In genomic region chr15:73051402-73051810, GRCh38 we compare ENCODE assay signal across 8 cellular contexts. TPM values are rescaled to one million over a fixed set of nuclear protein-coding genes. Genes with fewer than 3 reads are reported as not detected.
DNase-seq lines count a peak whose midpoint lies in the region; ATAC-seq, FAIRE-seq and TF ChIP-seq lines count a peak whose summit lies in the region.

No MANE protein-coding gene starts in this region.

- TF ChIP-seq POLR2A in endothelial cell of umbilical vein (IDR thresholded peaks at IDR 0.05; ENCODE audit: low read depth, low read length) = no peak

- dilution Hi-C loops in endothelial cell of umbilical vein (cut with MboI; ENCODE audit: extremely low pct_ligation_motif_present, low sequenced_read_pairs) = no loop called here

- H3K4me2 ChIP-seq in endothelial cell of umbilical vein (ENCODE audit: insufficient read depth, low read length) = peak overlapping the region; percentile 76

- peaks cover 6% of the 10 kb centered on the region for H3K4me1 Mint-ChIP-seq in activated CD4-positive, alpha-beta T cell treated with anti-CD3 and anti-CD28 coated beads for 36 hours
- H3K4me1 Mint-ChIP-seq in naive B cell = peaks cover 6 to 10% (median 7%) of the 10 kb centered on the region in 3 donors

- H3K27ac Mint-ChIP-seq in activated CD4-positive, alpha-beta T cell treated with anti-CD3 and anti-CD28 coated beads for 36 hours = peak overlapping the region; percentile 53
- H3K27ac Mint-ChIP-seq in naive B cell = peak overlapping the region in 1 of 6 donors; percentile 23

- H3K4me1 ChIP-seq in endothelial cell of umbilical vein (ENCODE audit: control insufficient read depth, extremely low read depth, insufficient read depth, low read length) = peaks cover 8% of the 10 kb centered on the region

- no peak overlapping the region for H3K9ac ChIP-seq in endothelial cell of umbilical vein (replicated peaks; ENCODE audit: extremely low read depth, insufficient read depth, low read length)

- no peak for ATAC-seq in activated CD4-positive, alpha-beta T cell treated with anti-CD3 and anti-CD28 coated beads for 36 hours
- ATAC-seq in naive B cell (ENCODE audit: low read depth in 2 of 2) (no peak), HG03342 (IDR thresholded peaks at IDR 0.05; ENCODE audit: unreplicated experiment) (no peak)

- POLR2A ChIA-PET in activated CD4-positive, alpha-beta T cell treated with anti-CD3 and anti-CD28 coated beads for 36 hours (lab: Charles Lee) = no interaction called here
- POLR2A ChIA-PET in RWPE1 (lab: Yijun Ruan, JAX; ENCODE audit: low non-redundant PET) (interaction anchor here (0.8 kb wide), 1 partner anchor 185 kb away, joined by 5 read pairs; no protein-coding TSS in a partner anchor), endothelial cell of umbilical vein (lab: Charles Lee) (no interaction called here)

- H3K27ac ChIP-seq in RWPE1 (peak overlapping the region; percentile 78), endothelial cell of umbilical vein (ENCODE audit: insufficient read depth, low read depth, low read length) (no peak overlapping the region)

- no peaks in the 10 kb centered on the region for H3K9me3 Mint-ChIP-seq in activated CD4-positive, alpha-beta T cell treated with anti-CD3 and anti-CD28 coated beads for 36 hours (ENCODE audit: low read depth)
- H3K9me3 Mint-ChIP-seq in naive B cell = peaks cover 0 to 2% (median 0%) of the 10 kb centered on the region in 7 donors

- H3K36me3 ChIP-seq in endothelial cell of umbilical vein (ENCODE audit: control insufficient read depth in 2 of 2, extremely low read depth in 1 of 2, insufficient read depth in 2 of 2, low read length in 2 of 2) = no peaks in the 10 kb centered on the region

- H3K9me1 ChIP-seq in endothelial cell of umbilical vein (replicated peaks; ENCODE audit: control insufficient read depth, extremely low read depth, insufficient read depth, low read length) = no peaks in the 10 kb centered on the region

- peak overlapping the region; percentile 29 to 48 (median 36) for H3K4me3 ChIP-seq in endothelial cell of umbilical vein (replicated peaks in 1 of 3; ENCODE audit: insufficient read depth in 1 of 3, low read depth in 1 of 3, low read length in 3 of 3)

- CTCF ChIA-PET in activated CD4-positive, alpha-beta T cell treated with anti-CD3 and anti-CD28 coated beads for 36 hours (lab: Charles Lee) = interaction anchor here (1.5 kb wide), 1 partner anchor 13 kb away, joined by 6 read pairs; no protein-coding TSS in a partner anchor
- CTCF ChIA-PET in RWPE1 (lab: Yijun Ruan, JAX) (no interaction called here), endothelial cell of umbilical vein (lab: Charles Lee) (no interaction called here)

- H3K36me3 Mint-ChIP-seq in activated CD4-positive, alpha-beta T cell treated with anti-CD3 and anti-CD28 coated beads for 36 hours (ENCODE audit: low read depth) = no peaks in the 10 kb centered on the region
- no peaks in the 10 kb centered on the region for H3K36me3 Mint-ChIP-seq in naive B cell

- H2AFZ ChIP-seq in endothelial cell of umbilical vein (ENCODE audit: low read depth, low read length) = peak overlapping the region; percentile 82

- TF ChIP-seq CTCF in RWPE1 (conservative IDR thresholded peaks at IDR 0.05; ENCODE audit: low read depth) (no peak), endothelial cell of umbilical vein (IDR thresholded peaks at IDR 0.05; ENCODE audit: extremely low read depth in 1 of 2, insufficient read depth in 1 of 2, low read depth in 1 of 2, low read length in 2 of 2) (no peak)

- DNase-seq in activated CD4-positive, alpha-beta T cell treated with anti-CD3 and anti-CD28 coated beads for 36 hours = no peak
- no peak for DNase-seq in activated CD4-positive, alpha-beta T cell treated with anti-CD3 and anti-CD28 coated beads for 1 hour
- peak; percentile 8 for DNase-seq in RWPE1 (ENCODE audit: low spot score)
- no peak for DNase-seq in endothelial cell of umbilical vein (ENCODE audit: low read depth, low spot score)
- DNase-seq in naive B cell = no peak
- DNase-seq in CD1c-positive myeloid dendritic cell (ENCODE audit: extremely low spot score) = no peak
- DNase-seq in SW 1271 (lab: John Stamatoyannopoulos, UW) = no peak

- intact Hi-C loops in activated CD4-positive, alpha-beta T cell treated with anti-CD3 and anti-CD28 coated beads for 36 hours (cut with DNase I, micrococcal nuclease) = loop anchor here (1.0 to 10.0 kb wide), 7 partner anchors 91 to 779 kb away; partner anchors contain the start of genes ADPGK (in 1 of the 2), ARIH1 (in 1 of the 2), BBS4 (in 1 of the 2) and HIGD2B (in 1 of the 2)
- intact Hi-C loops in endothelial cell of umbilical vein (cut with micrococcal nuclease) = loop anchor here (1.0 kb wide), 1 partner anchor 28 kb away; no protein-coding TSS in a partner anchor

- H4K20me1 ChIP-seq in endothelial cell of umbilical vein (replicated peaks; ENCODE audit: control insufficient read depth, extremely low read depth, insufficient read depth, low read length) = no peaks in the 10 kb centered on the region

- H3K27me3 ChIP-seq in endothelial cell of umbilical vein (ENCODE audit: control insufficient read depth in 2 of 2, insufficient read depth in 2 of 2, low read length in 2 of 2) = peaks cover 65 to 82% of the 10 kb centered on the region in 2 experiments

- BruUV-seq in endothelial cell of umbilical vein (replicated peaks; lab: Mats Ljungman, UMichigan) = no TSS peak

- H3K79me2 ChIP-seq in endothelial cell of umbilical vein (ENCODE audit: control insufficient read depth, insufficient read depth, low read length) = no peaks in the 10 kb centered on the region

- peak overlapping the region; percentile 67 for H3K4me3 Mint-ChIP-seq in activated CD4-positive, alpha-beta T cell treated with anti-CD3 and anti-CD28 coated beads for 36 hours
- peak overlapping the region; percentile 77 to 91 (median 83) for H3K4me3 Mint-ChIP-seq in naive B cell

- FAIRE-seq in endothelial cell of umbilical vein (lab: Jason Lieb, UNC) = no peak

- H3K27me3 Mint-ChIP-seq in activated CD4-positive, alpha-beta T cell treated with anti-CD3 and anti-CD28 coated beads for 36 hours = peaks cover 16% of the 10 kb centered on the region
- peaks cover 33 to 38% (median 37%) of the 10 kb centered on the region in 3 donors for H3K27me3 Mint-ChIP-seq in naive B cell

- no peaks in the 10 kb centered on the region for H3K9me3 ChIP-seq in endothelial cell of umbilical vein (replicated peaks; ENCODE audit: control insufficient read depth, insufficient read depth, low read length)

TF ChIP-seq in endothelial cell of umbilical vein, 7 proteins besides CTCF, POLR2A, EP300 and RAD21:
- TF ChIP-seq POLR2AphosphoS5 (IDR thresholded peaks at IDR 0.05; ENCODE audit: insufficient read depth, low read depth, low read length) (no peak), EZH2 (IDR thresholded peaks at IDR 0.05; ENCODE audit: borderline replicate concordance, low read depth, low read length, severe bottlenecking) (peak; percentile 88)

RNA-seq across cellular contexts. Expression of gene NEO1, which starts 0.9 kb away (rescaled TPM):
- total RNA-seq in activated CD4-positive, alpha-beta T cell treated with anti-CD3 and anti-CD28 coated beads for 36 hours = 1 to 10 TPM; 6.6 to 8.0 TPM
- 0.35 TPM in 2 replicates for total RNA-seq in endothelial cell of umbilical vein
- polyA plus RNA-seq in endothelial cell of umbilical vein = 0.12 and 0.29 TPM in 2 replicates
- 0.10 and 0.27 TPM in 2 replicates for polyA plus RNA-seq in endothelial cell of umbilical vein (2011; cell fraction: cytosol; rRNA removed)
- 0.11 and 0.14 TPM in 2 replicates for polyA plus RNA-seq in endothelial cell of umbilical vein (2011; cell fraction: nucleus; rRNA removed)
- 0.12 TPM in 1 of 2 replicates, not detected in the other for polyA plus RNA-seq in endothelial cell of umbilical vein (2012)
- polyA minus RNA-seq in endothelial cell of umbilical vein = 0.10 and 0.57 TPM in 2 replicates
- polyA minus RNA-seq in endothelial cell of umbilical vein (2011; cell fraction: cytosol; rRNA and poly(A)+ RNA removed) = 9.5 TPM
- polyA minus RNA-seq in endothelial cell of umbilical vein (2011; cell fraction: nucleus; rRNA and poly(A)+ RNA removed) = 0.24 and 0.53 TPM in 2 replicates
- polyA plus RNA-seq in naive B cell (ENCODE audit: low read depth in 6 of 6) = 1 to 10 TPM in 1 of 6 donors, under 1 TPM in 4, not detected in 1; 0.48 to 2.1 (median 0.85) TPM
